14 cellular contexts compared by ENCODE assay signal in the genomic region with DNA sequence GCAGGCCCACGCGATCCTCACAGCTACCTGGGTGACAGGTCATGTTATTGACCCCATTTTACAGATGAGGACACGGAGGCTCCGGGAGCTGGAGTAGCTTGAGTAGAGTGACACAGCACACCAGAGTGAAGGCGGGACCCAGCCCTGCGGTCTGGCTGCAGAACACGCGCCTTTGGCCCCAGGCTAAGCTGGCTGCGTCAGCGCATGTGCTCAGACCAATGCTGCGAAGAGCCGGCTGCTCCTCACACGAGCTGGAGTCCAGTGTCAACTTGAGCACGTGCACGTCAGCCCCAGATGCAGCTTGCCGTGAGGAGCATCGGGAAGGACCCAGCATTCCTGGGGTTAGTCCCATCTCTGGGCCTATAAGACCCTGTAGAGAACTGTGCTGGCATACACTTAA. TPM values are rescaled to one million over a fixed set of nuclear protein-coding genes. Genes with fewer than 3 reads are reported as not detected.
DNase-seq lines count a peak whose midpoint lies in the region; ATAC-seq and TF ChIP-seq lines count a peak whose summit lies in the region.
"Had no signal": no experiment of that assay in that cellular context is flagged by ENCODE, and none has a peak within 500 bp of the region (broad histone marks: within the 10 kb centered on the region; RNA-seq: fewer than 3 reads in every experiment).

No MANE protein-coding gene starts in this region.

- in situ Hi-C loops in ACHN (cut with HindIII; ENCODE audit: low pct_ligation_motif_present, low pct_unique_long_range_greater_than_20kb, low sequenced_read_pairs) (no loop called here), HAP-1 (cut with MboI; ENCODE audit: low sequenced_read_pairs) (no loop called here)

- H3K27me3 ChIP-seq in left ventricle myocardium inferior (ENCODE audit: low read depth) (no peaks in the 10 kb centered on the region), HAP-1 (ENCODE audit: low read depth) (no peaks in the 10 kb centered on the region)

- H3K4me3 ChIP-seq in left ventricle myocardium inferior (no peak overlapping the region), HAP-1 (no peak overlapping the region)

- TF ChIP-seq CTCF in left ventricle myocardium inferior (IDR thresholded peaks at IDR 0.05; ENCODE audit: borderline replicate concordance) (no peak), brain (conservative IDR thresholded peaks at IDR 0.05) (no peak), mesothelial cell of epicardium (IDR thresholded peaks at IDR 0.05; ENCODE audit: unreplicated experiment) (no peak)

- intact Hi-C loops in Right ventricle myocardium inferior (cut with DNase I) (no loop called here), left ventricle myocardium inferior (cut with micrococcal nuclease) (no loop called here)

- peaks cover 4% of the 10 kb centered on the region for H3K27me3 Mint-ChIP-seq in brain
- H3K27me3 Mint-ChIP-seq in mesothelial cell of epicardium (ENCODE audit: low read depth), result no peaks in the 10 kb centered on the region
- H3K27me3 Mint-ChIP-seq: activated CD8-positive, alpha-beta T cell treated with anti-CD3 and anti-CD28 coated beads for 36 hours had no signal

- H3K4me3 Mint-ChIP-seq in brain (no peak overlapping the region), mesothelial cell of epicardium (no peak overlapping the region)
- H3K4me3 Mint-ChIP-seq: activated CD8-positive, alpha-beta T cell treated with anti-CD3 and anti-CD28 coated beads for 36 hours; naive B cell had no signal

- H3K9me3 ChIP-seq in left ventricle myocardium inferior (replicated peaks) (no peaks in the 10 kb centered on the region), HAP-1 (no peaks in the 10 kb centered on the region)

- no peak overlapping the region for H3K27ac ChIP-seq in left ventricle myocardium inferior (replicated peaks)
- H3K27ac ChIP-seq: epithelial cell of prostate had no signal

- H3K4me1 Mint-ChIP-seq in brain (peaks cover 98% of the 10 kb centered on the region), mesothelial cell of epicardium (peaks cover 64% of the 10 kb centered on the region)

- H3K27ac Mint-ChIP-seq in brain (peak overlapping the region in 3 of 5 experiments; percentile 84 to 92 (median 85)), mesothelial cell of epicardium (peak overlapping the region; percentile 47)
- H3K27ac Mint-ChIP-seq: activated CD8-positive, alpha-beta T cell treated with anti-CD3 and anti-CD28 coated beads for 36 hours; naive B cell had no signal

- ATAC-seq in Right ventricle myocardium inferior, result no peak
- ATAC-seq: activated CD8-positive, alpha-beta T cell treated with anti-CD3 and anti-CD28 coated beads for 36 hours had no signal

- H3K36me3 Mint-ChIP-seq in brain, result no peaks in the 10 kb centered on the region
- no peaks in the 10 kb centered on the region for H3K36me3 Mint-ChIP-seq in mesothelial cell of epicardium
- H3K36me3 Mint-ChIP-seq: naive B cell had no signal

- H3K4me1 ChIP-seq in left ventricle myocardium inferior (peaks cover 51% of the 10 kb centered on the region), HAP-1 (peaks cover 11% of the 10 kb centered on the region)

- peak; percentile 55 for DNase-seq in Right ventricle myocardium inferior (ENCODE audit: missing footprints)
- DNase-seq in left ventricle myocardium inferior, result no peak
- no peak for DNase-seq in mesothelial cell of epicardium (ENCODE audit: low spot score in 2 of 2, unreplicated experiment in 2 of 2)
- no peak for DNase-seq in ACHN
- no peak for DNase-seq in HAP-1 (ENCODE audit: low spot score in 2 of 2)
- DNase-seq in stimulated activated CD4-positive, alpha-beta T cell treated with anti-CD3 and anti-CD28 coated beads, Interleukin-2, amount 100 ng/mL, for 48 hours, result no peak
- DNase-seq in NCI-H1105 (lab: John Stamatoyannopoulos, UW), result no peak
- DNase-seq: activated CD8-positive, alpha-beta T cell treated with anti-CD3 and anti-CD28 coated beads for 36 hours; activated gamma-delta T cell treated with Interleukin-2 at 50 U/mL for 16 hours; KG1; naive B cell; NCI-H2227 treated with DMSO at 0.1 percent for 48 hours had no signal

- no peaks in the 10 kb centered on the region for H3K9me3 Mint-ChIP-seq in brain
- no peaks in the 10 kb centered on the region for H3K9me3 Mint-ChIP-seq in mesothelial cell of epicardium
- H3K9me3 Mint-ChIP-seq: activated CD8-positive, alpha-beta T cell treated with anti-CD3 and anti-CD28 coated beads for 36 hours; naive B cell had no signal

- H3K36me3 ChIP-seq in left ventricle myocardium inferior, result no peaks in the 10 kb centered on the region
- H3K36me3 ChIP-seq in HAP-1 (replicated peaks), result no peaks in the 10 kb centered on the region

RNA-seq across cellular contexts. Expression of gene SCUBE1, which starts 49.9 kb away (rescaled TPM):
- total RNA-seq in Right ventricle myocardium inferior (0.89 TPM), left ventricle myocardium inferior (0.14 TPM), mesothelial cell of epicardium (16.2 to 19.4 TPM (median 19.3 TPM) in 3 replicates)
- polyA plus RNA-seq in brain (ENCODE audit: insufficient read depth, low read depth, low replicate concordance), result 0.29 TPM
